Comparison of ENCODE assay signal across 22 cellular contexts in the genomic region with DNA sequence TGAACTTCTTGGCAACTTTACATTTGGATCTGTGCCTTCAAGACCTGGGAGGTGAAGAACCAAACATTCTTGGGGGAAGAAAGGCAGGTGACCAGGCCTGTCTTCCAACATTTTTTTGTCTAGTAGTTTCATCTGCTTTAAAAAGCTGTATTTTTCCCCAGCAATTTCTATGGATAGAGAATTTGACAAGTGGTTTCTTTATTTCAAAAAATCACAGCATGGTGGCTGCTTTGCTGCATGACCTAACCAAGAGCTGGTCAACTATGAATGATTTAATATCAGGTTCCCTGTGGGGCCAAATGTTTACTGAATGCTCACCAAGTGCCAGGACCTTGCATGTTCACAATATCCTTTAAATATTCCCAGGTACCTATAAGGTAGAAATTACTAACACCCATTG. TPM values are rescaled to one million over a fixed set of nuclear protein-coding genes. Genes with fewer than 3 reads are reported as not detected.
"Had no signal": no experiment of that assay in that cellular context is flagged by ENCODE, and none has a peak within 500 bp of the region (broad histone marks: within the 10 kb centered on the region; RNA-seq: fewer than 3 reads in every experiment).

No MANE protein-coding gene starts in this region.

- H3K36me3 ChIP-seq: adrenal gland had no signal

- H3K9me3 ChIP-seq: adrenal gland had no signal

- H3K36me3 Mint-ChIP-seq: activated naive CD8-positive, alpha-beta T cell treated with anti-CD3 and anti-CD28 coated beads, Interleukin-2, amount 10 ng/mL, durations not matched to agents 7 days and 5 days had no signal

- DNase-seq: activated CD4-positive, alpha-beta T cell treated with anti-CD3 and anti-CD28 coated beads for 48 hours; activated CD4-positive, alpha-beta T cell treated with anti-CD3 and anti-CD28 coated beads, Interleukin-2, amount 50 U/mL, for 4 hours; activated CD4-positive, CD25-positive, alpha-beta regulatory T cell treated with anti-CD3 and anti-CD28 coated beads, Interleukin-2, amount 50 U/mL, for 72 hours; activated CD8-positive, alpha-beta memory T cell treated with anti-CD3 and anti-CD28 coated beads, Interleukin-2, amount 50 U/mL, for 48 hours; activated CD8-positive, alpha-beta T cell treated with anti-CD3 and anti-CD28 coated beads, Interleukin-2, amount 10 ng/mL, durations not matched to agents 7 days and 5 days; activated naive CD4-positive, alpha-beta T cell treated with anti-CD3 and anti-CD28 coated beads, Interleukin-2, amount 50 U/mL, for 16 hours; activated naive CD8-positive, alpha-beta T cell treated with anti-CD3 and anti-CD28 coated beads, Interleukin-2, amount 10 ng/mL, durations not matched to agents 7 days and 5 days; activated T-cell treated with anti-CD3 and anti-CD28 coated beads, Interleukin-2, amount 50 U/mL, for 1 hour; adrenal gland; aorta; central memory CD4-positive, alpha-beta T cell; NCI-H1105 treated with DMSO at 0.1 percent for 48 hours; NCI-H1436 treated with DMSO at 0.1 percent for 48 hours; NCI-H187; NCI-H2081; NCI-H446 treated with DMSO at 0.1 percent for 48 hours; NCI-H524 treated with DMSO at 0.1 percent for 48 hours; PC-9; SHP77 treated with DMSO at 0.1 percent for 48 hours had no signal

- H3K27ac Mint-ChIP-seq: activated CD8-positive, alpha-beta T cell treated with anti-CD3 and anti-CD28 coated beads, Interleukin-2, amount 10 ng/mL, durations not matched to agents 7 days and 5 days; activated naive CD8-positive, alpha-beta T cell treated with anti-CD3 and anti-CD28 coated beads, Interleukin-2, amount 10 ng/mL, durations not matched to agents 7 days and 5 days; T-helper 1 cell treated with Interleukin-12 subunit alpha and Interleukin-12 subunit beta and Interleukin-4 antibody, amounts not matched to agents 30 μg/mL and 1 μg/mL, for 36 hours had no signal

- ATAC-seq: activated CD8-positive, alpha-beta T cell treated with anti-CD3 and anti-CD28 coated beads, Interleukin-2, amount 10 ng/mL, durations not matched to agents 7 days and 5 days had no signal

- H3K4me1 ChIP-seq: adrenal gland had no signal

- H3K4me3 Mint-ChIP-seq: activated CD8-positive, alpha-beta T cell treated with anti-CD3 and anti-CD28 coated beads, Interleukin-2, amount 10 ng/mL, durations not matched to agents 7 days and 5 days; activated naive CD8-positive, alpha-beta T cell treated with anti-CD3 and anti-CD28 coated beads, Interleukin-2, amount 10 ng/mL, durations not matched to agents 7 days and 5 days; T-helper 1 cell treated with Interleukin-12 subunit alpha and Interleukin-12 subunit beta and Interleukin-4 antibody, amounts not matched to agents 30 μg/mL and 1 μg/mL, for 36 hours had no signal

- H3K4me3 ChIP-seq: adrenal gland, PC-9 had no signal

- H3K27me3 ChIP-seq: adrenal gland had no signal

- H3K27ac ChIP-seq: adrenal gland, PC-9 had no signal

- H3K4me1 Mint-ChIP-seq: activated naive CD8-positive, alpha-beta T cell treated with anti-CD3 and anti-CD28 coated beads, Interleukin-2, amount 10 ng/mL, durations not matched to agents 7 days and 5 days had no signal

- H3K9me3 Mint-ChIP-seq: activated naive CD8-positive, alpha-beta T cell treated with anti-CD3 and anti-CD28 coated beads, Interleukin-2, amount 10 ng/mL, durations not matched to agents 7 days and 5 days; T-helper 1 cell treated with Interleukin-12 subunit alpha and Interleukin-12 subunit beta and Interleukin-4 antibody, amounts not matched to agents 30 μg/mL and 1 μg/mL, for 36 hours had no signal

RNA-seq across cellular contexts. Expression of a gene that starts 19.1 kb away (rescaled TPM):
- total RNA-seq: bronchial epithelial cell, chondrocyte, PC-9 had no signal
